In the genomic region with DNA sequence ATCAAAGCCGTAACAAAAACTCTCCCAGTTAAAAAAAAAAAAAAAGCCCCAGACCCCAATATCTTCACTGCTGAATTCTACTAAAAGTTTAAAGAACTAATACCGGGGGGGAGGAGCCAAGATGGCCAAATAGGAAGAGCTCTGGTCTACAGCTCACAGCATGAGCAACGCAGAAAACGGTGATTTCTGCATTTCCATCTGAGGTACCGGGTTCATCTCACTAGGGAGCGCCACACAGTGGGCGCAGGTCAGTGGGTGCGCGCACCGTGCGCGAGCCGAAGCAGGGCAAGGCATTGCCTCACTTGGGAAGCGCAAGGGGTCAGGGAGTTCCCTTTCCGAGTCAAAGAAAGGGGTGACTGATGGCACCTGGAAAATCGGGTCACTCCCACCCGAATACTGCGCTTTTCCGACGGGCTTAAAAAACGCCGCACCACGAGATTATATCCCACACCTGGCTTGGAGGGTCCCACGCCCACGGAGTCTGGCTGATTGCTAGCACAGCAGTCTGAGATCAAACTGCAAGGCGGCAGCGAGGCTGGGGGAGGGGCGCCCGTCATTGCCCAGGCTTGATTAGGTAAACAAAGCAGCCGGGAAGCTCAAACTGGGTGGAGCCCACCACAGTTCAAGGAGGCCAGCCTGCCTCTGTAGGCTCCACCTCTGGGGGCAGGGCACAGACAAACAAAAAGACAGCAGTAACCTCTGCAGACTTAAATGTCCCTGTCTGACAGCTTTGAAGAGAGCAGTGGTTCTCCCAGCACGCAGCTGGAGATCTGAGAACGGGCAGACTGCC, we compare ENCODE assay signal across 8 cellular contexts.
DNase-seq lines count a peak whose midpoint lies in the region; TF ChIP-seq lines count a peak whose summit lies in the region.
"Not testable (repeated sequence)": the region's sequence is repeated elsewhere in the genome, so short reads cannot be mapped to it uniquely, and the experiment has no call there.

No MANE protein-coding gene starts in this region.

- H3K9ac ChIP-seq in HUES6 (ENCODE audit: low read length), result peak overlapping the region; percentile 70
- not testable (repeated sequence) for H3K9ac ChIP-seq in NT2/D1 (ENCODE audit: insufficient read length, low read depth); neural progenitor cell

- TF ChIP-seq CTCF in Caco-2 (IDR thresholded peaks at IDR 0.05; ENCODE audit: insufficient read depth in 1 of 2, low read depth in 1 of 2, low read length in 1 of 2, severe bottlenecking in 1 of 2, unreplicated experiment in 1 of 2), result peak in 1 of 2 experiments; percentile 16
- TF ChIP-seq CTCF in coronary artery (IDR thresholded peaks at IDR 0.05); cardiac muscle cell (IDR thresholded peaks at IDR 0.05; ENCODE audit: low read depth, low read length); suprapubic skin (IDR thresholded peaks at IDR 0.05): not testable (repeated sequence)
- TF ChIP-seq CTCF in neural progenitor cell (IDR thresholded peaks at IDR 0.05), result peak; percentile 41

- H2AFZ ChIP-seq in neural progenitor cell (replicated peaks), result peak overlapping the region; percentile 85

- DNase-seq in Caco-2 (peak; percentile 35 to 50), NT2/D1 (ENCODE audit: low read depth, low spot score) (peak; percentile 6), cardiac muscle cell (ENCODE audit: low read depth in 1 of 2, low spot score in 1 of 2) (peak in 1 of 2 donors; percentile 10), left kidney (ENCODE audit: low read depth, low spot score) (peak; percentile 26), neural progenitor cell (ENCODE audit: low spot score) (peak; percentile 50)
- DNase-seq in coronary artery (ENCODE audit: low spot score); suprapubic skin (ENCODE audit: low spot score in 2 of 2): not testable (repeated sequence)

- H3K9me3 ChIP-seq in Caco-2; HUES6 (ENCODE audit: control insufficient read depth, insufficient read depth, low read depth, low read length); NT2/D1 (ENCODE audit: insufficient read depth, low read length); cardiac muscle cell (ENCODE audit: low read depth); neural progenitor cell (ENCODE audit: low read depth); suprapubic skin: not testable (repeated sequence)

- H4K20me1 ChIP-seq in neural progenitor cell (ENCODE audit: low read depth), result not testable (repeated sequence)

- H3K4me3 Mint-ChIP-seq in Caco-2 (ENCODE audit: unreplicated experiment) (peak overlapping the region; percentile 78), neural progenitor cell (peak overlapping the region; percentile 81)

- peaks cover 10% of the 10 kb centered on the region for H3K4me1 Mint-ChIP-seq in Caco-2 (ENCODE audit: low read depth, unreplicated experiment)
- H3K4me1 Mint-ChIP-seq in neural progenitor cell, result not testable (repeated sequence)

- H3F3A ChIP-seq in neural progenitor cell (ENCODE audit: low read depth), result not testable (repeated sequence)

- H3K4me3 ChIP-seq in Caco-2 (ENCODE audit: low read depth, low read length) (peak overlapping the region; percentile 30), HUES6 (ENCODE audit: low read depth, low read length) (peak overlapping the region; percentile 60), NT2/D1 (ENCODE audit: insufficient read length, low read depth) (peak overlapping the region; percentile 21), coronary artery (peak overlapping the region; percentile 61), cardiac muscle cell (peak overlapping the region; percentile 32), neural progenitor cell (peak overlapping the region; percentile 65), suprapubic skin (peak overlapping the region; percentile 37)

- not testable (repeated sequence) for H3K9me3 Mint-ChIP-seq in Caco-2 (ENCODE audit: unreplicated experiment); neural progenitor cell

- H3K27ac ChIP-seq in HUES6 (ENCODE audit: low read depth, low read length); coronary artery; cardiac muscle cell; neural progenitor cell; suprapubic skin: not testable (repeated sequence)

- H3K79me2 ChIP-seq in neural progenitor cell (ENCODE audit: low read depth), result not testable (repeated sequence)

- not testable (repeated sequence) for BruUV-seq in Caco-2 (replicated peaks; lab: Mats Ljungman, UMichigan)

- POLR2A ChIA-PET in Caco-2 (lab: Charles Lee), result interaction anchor here (0.7 kb wide), 1 partner anchor 43 kb away, joined by 4 read pairs; no protein-coding TSS in a partner anchor

- H3K27me3 ChIP-seq in Caco-2 (replicated peaks; ENCODE audit: control insufficient read depth, insufficient read depth, low read length); HUES6 (ENCODE audit: control insufficient read depth, insufficient read depth, low read length); NT2/D1 (ENCODE audit: insufficient read depth, insufficient read length); cardiac muscle cell; neural progenitor cell; suprapubic skin: not testable (repeated sequence)

- not testable (repeated sequence) for TF ChIP-seq EP300 in suprapubic skin (IDR thresholded peaks at IDR 0.05)

- not testable (repeated sequence) for H3K36me3 ChIP-seq in Caco-2 (ENCODE audit: control insufficient read depth, insufficient read depth, low read length); HUES6 (ENCODE audit: control insufficient read depth, insufficient read depth, low read length); NT2/D1 (ENCODE audit: insufficient read depth, insufficient read length, low read length); cardiac muscle cell; neural progenitor cell; suprapubic skin

- intact Hi-C loops in Caco-2 (cut with micrococcal nuclease; ENCODE audit: unreplicated experiment), result not testable (repeated sequence)

- WGBS in suprapubic skin, result 23% methylated on average over 17 of the region's 32 CpGs

- peak overlapping the region; percentile 76 for H3K4me2 ChIP-seq in neural progenitor cell

- not testable (repeated sequence) for H3K4me1 ChIP-seq in Caco-2; HUES6 (ENCODE audit: control insufficient read depth, insufficient read depth, low read length); NT2/D1 (ENCODE audit: insufficient read depth, insufficient read length); cardiac muscle cell (ENCODE audit: low read depth); neural progenitor cell; suprapubic skin

- TF ChIP-seq POLR2A in suprapubic skin (IDR thresholded peaks at IDR 0.05), result not testable (repeated sequence)

- not testable (repeated sequence) for H3K27me3 Mint-ChIP-seq in Caco-2 (ENCODE audit: insufficient read depth, unreplicated experiment); neural progenitor cell (ENCODE audit: insufficient read depth, low read depth)

- CTCF ChIA-PET in Caco-2 (lab: Charles Lee), result interaction anchor here (0.6 to 1.1 kb wide), 2 partner anchors 18 to 343 kb away, joined by 3 read pairs; no protein-coding TSS in a partner anchor

- H3K27ac Mint-ChIP-seq in Caco-2 (ENCODE audit: unreplicated experiment), result not testable (repeated sequence)
- peak overlapping the region; percentile 0 for H3K27ac Mint-ChIP-seq in neural progenitor cell

- H3K36me3 Mint-ChIP-seq in Caco-2 (ENCODE audit: insufficient read depth, unreplicated experiment); neural progenitor cell: not testable (repeated sequence)
